Comparison of ENCODE assay signal across 1 cellular context in genomic region chr5:994821-995220, GRCh38.
TF ChIP-seq lines count a peak whose summit lies in the region.

No MANE protein-coding gene starts in this region.

TF ChIP-seq in HepG2, 621 proteins besides CTCF, POLR2A, EP300 and RAD21:
- TF ChIP-seq ZNF687 (CRISPR knock-in tag; IDR thresholded peaks at IDR 0.05) (peak; percentile 25), POLR2AphosphoS5 (IDR thresholded peaks at IDR 0.05; ENCODE audit: low read depth, low read length) (no peak)
TF ChIP-seq in HepG2: peak in this region for 1.
